In genomic region chr1:19828546-19828945, GRCh38 we compare ENCODE assay signal across 27 cellular contexts. TPM values are rescaled to one million over a fixed set of nuclear protein-coding genes. Genes with fewer than 3 reads are reported as not detected.
"Had no signal": no experiment of that assay in that cellular context is flagged by ENCODE, and none has a peak within 500 bp of the region (broad histone marks: within the 10 kb centered on the region; RNA-seq: fewer than 3 reads in every experiment).

No MANE protein-coding gene starts in this region.

- DNase-seq: activated CD4-positive, alpha-beta T cell treated with anti-CD3 and anti-CD28 coated beads, Interleukin-2, amount 50 U/mL, for 48 hours; activated CD8-positive, alpha-beta memory T cell treated with anti-CD3 and anti-CD28 coated beads, Interleukin-2, amount 10 ng/mL, durations not matched to agents 7 days and 5 days; activated naive CD4-positive, alpha-beta T cell treated with anti-CD3 and anti-CD28 coated beads for 36 hours; activated T-cell treated with anti-CD3 and anti-CD28 coated beads, Interleukin-2, amount 50 U/mL, for 1 hour; caudate nucleus; cortex of kidney; hippocampal formation; left ventricle myocardium superior; mesendoderm; nucleus accumbens; stimulated activated CD4-positive, alpha-beta T cell treated with anti-CD3 and anti-CD28 coated beads, Interleukin-15, amount 100 ng/mL, for 24 hours; stimulated activated CD4-positive, alpha-beta T cell treated with anti-CD3 and anti-CD28 coated beads, Interleukin-4, amount 100 ng/mL, for 1 hour; stimulated activated naive CD4-positive, alpha-beta T cell treated with Interleukin-2 at 50 U/mL for 16 hours; substantia nigra; uterus; WERI-Rb-1 had no signal

- H3K9me3 Mint-ChIP-seq: activated naive CD4-positive, alpha-beta T cell treated with anti-CD3 and anti-CD28 coated beads for 36 hours; T-helper 1 cell treated with Interleukin-12 subunit alpha and Interleukin-12 subunit beta and Interleukin-4 antibody, amounts not matched to agents 30 μg/mL and 1 μg/mL, for 36 hours had no signal

- H3K27ac Mint-ChIP-seq: activated CD8-positive, alpha-beta memory T cell treated with anti-CD3 and anti-CD28 coated beads, Interleukin-2, amount 10 ng/mL, durations not matched to agents 7 days and 5 days; activated naive CD4-positive, alpha-beta T cell treated with anti-CD3 and anti-CD28 coated beads for 36 hours; activated T-helper 2 cell treated with anti-CD3 and anti-CD28 coated beads, Interferon-gamma antibody, Interleukin-2, Interleukin-4, amounts not matched to agents 10 μg/mL and 5 μg/mL and 100 μg/mL, durations not matched to agents 14 hours and 24 hours and 36 hours; nephron; T-helper 1 cell treated with Interleukin-12 subunit alpha and Interleukin-12 subunit beta and Interleukin-4 antibody, amounts not matched to agents 30 μg/mL and 1 μg/mL, for 36 hours had no signal

- H3K36me3 Mint-ChIP-seq: activated CD8-positive, alpha-beta memory T cell treated with anti-CD3 and anti-CD28 coated beads, Interleukin-2, amount 10 ng/mL, durations not matched to agents 7 days and 5 days had no signal

- H3K4me3 Mint-ChIP-seq: activated CD8-positive, alpha-beta memory T cell treated with anti-CD3 and anti-CD28 coated beads, Interleukin-2, amount 10 ng/mL, durations not matched to agents 7 days and 5 days; activated naive CD4-positive, alpha-beta T cell treated with anti-CD3 and anti-CD28 coated beads for 36 hours; nephron; T-helper 1 cell treated with Interleukin-12 subunit alpha and Interleukin-12 subunit beta and Interleukin-4 antibody, amounts not matched to agents 30 μg/mL and 1 μg/mL, for 36 hours had no signal

- H3K4me3 ChIP-seq: right atrium auricular region, tibial nerve, uterus had no signal

- H3K4me1 Mint-ChIP-seq: nephron had no signal

- ATAC-seq: activated CD8-positive, alpha-beta memory T cell treated with anti-CD3 and anti-CD28 coated beads, Interleukin-2, amount 10 ng/mL, durations not matched to agents 7 days and 5 days; left ventricle myocardium superior had no signal

RNA-seq across cellular contexts. Expression of gene RNF186, which starts 13.5 kb away (rescaled TPM):
- total RNA-seq: activated CD8-positive, alpha-beta memory T cell treated with anti-CD3 and anti-CD28 coated beads, Interleukin-2, amount 10 ng/mL, durations not matched to agents 7 days and 5 days; activated naive CD4-positive, alpha-beta T cell treated with anti-CD3 and anti-CD28 coated beads for 36 hours; activated T-helper 2 cell treated with anti-CD3 and anti-CD28 coated beads, Interferon-gamma antibody, Interleukin-2, Interleukin-4, amounts not matched to agents 10 μg/mL and 5 μg/mL and 100 μg/mL, durations not matched to agents 14 hours and 24 hours and 36 hours; astrocyte; epithelial cell of proximal tubule; glomerular endothelial cell; kidney epithelial cell; left ventricle myocardium superior; posterior vena cava; right atrium auricular region; skeletal muscle tissue; tibial nerve had no signal
